8 cellular contexts compared by ENCODE assay signal in the genomic region with DNA sequence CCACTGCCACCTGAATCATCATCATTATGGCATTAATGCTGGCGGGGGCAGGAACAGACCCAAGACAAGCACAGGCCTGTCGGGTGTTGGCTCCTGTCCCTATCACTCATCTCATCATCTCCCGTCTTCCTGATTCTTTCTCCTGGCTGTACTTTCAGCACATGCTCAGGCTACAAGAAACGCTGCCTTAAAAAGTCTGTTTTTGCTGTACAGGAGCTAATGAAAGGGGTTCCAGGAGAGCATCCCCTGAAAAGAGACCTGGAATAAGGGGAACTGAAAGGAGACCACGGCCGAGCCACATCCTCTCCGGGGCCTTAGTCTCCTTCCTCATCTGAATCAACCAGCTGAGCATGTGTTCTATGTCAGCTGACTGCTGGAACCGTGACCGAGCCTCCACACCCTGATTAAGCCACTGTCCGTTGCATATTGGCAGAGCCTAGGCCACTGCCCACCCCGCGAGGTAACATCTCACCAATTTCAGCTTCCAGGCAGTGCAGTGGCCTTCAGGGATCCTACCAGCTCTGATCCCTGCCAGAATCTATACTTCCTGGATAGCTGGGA.
DNase-seq lines count a peak whose midpoint lies in the region; ATAC-seq, FAIRE-seq and TF ChIP-seq lines count a peak whose summit lies in the region.

No MANE protein-coding gene starts in this region.

- H3K4me1 Mint-ChIP-seq in activated CD8-positive, alpha-beta T cell treated with anti-CD3 and anti-CD28 coated beads for 36 hours (ENCODE audit: low read depth), result peaks cover 70% of the 10 kb centered on the region
- H3K4me1 Mint-ChIP-seq in effector memory CD8-positive, alpha-beta T cell (ENCODE audit: low read depth in 2 of 2), result peaks cover 16 to 23% of the 10 kb centered on the region in 2 donors

- H3K4me3 ChIP-seq in keratinocyte (ENCODE audit: control insufficient read depth in 2 of 3, extremely low read depth in 1 of 3, insufficient read depth in 2 of 3, low read depth in 1 of 3, low read length in 3 of 3), result peak overlapping the region in 1 of 3 experiments; percentile 43

- H3K79me2 ChIP-seq in keratinocyte (ENCODE audit: control insufficient read depth, insufficient read depth, low read length), result no peaks in the 10 kb centered on the region

- DNase-seq in GF-D8 (lab: John Stamatoyannopoulos, UW), result peak; percentile 31
- DNase-seq in activated CD8-positive, alpha-beta T cell treated with anti-CD3 and anti-CD28 coated beads for 36 hours, result peak; percentile 46
- DNase-seq in keratinocyte (ENCODE audit: low read depth, low spot score), result peak; percentile 41
- peak; percentile 75 for DNase-seq in superior temporal gyrus (ENCODE audit: extremely low spot score)
- DNase-seq in stimulated activated CD4-positive, alpha-beta T cell treated with anti-CD3 and anti-CD28 coated beads, Interleukin-2, amount 100 ng/mL, for 24 hours, result no peak
- no peak for DNase-seq in effector memory CD8-positive, alpha-beta T cell

- peak overlapping the region; percentile 89 for H3K27ac Mint-ChIP-seq in activated CD8-positive, alpha-beta T cell treated with anti-CD3 and anti-CD28 coated beads for 36 hours
- H3K27ac Mint-ChIP-seq in effector memory CD8-positive, alpha-beta T cell, result peak overlapping the region in 1 of 2 donors; percentile 93

- H3K36me3 Mint-ChIP-seq in activated CD8-positive, alpha-beta T cell treated with anti-CD3 and anti-CD28 coated beads for 36 hours (ENCODE audit: low read depth), result peaks cover 55% of the 10 kb centered on the region
- peaks cover 11% of the 10 kb centered on the region for H3K36me3 Mint-ChIP-seq in effector memory CD8-positive, alpha-beta T cell (ENCODE audit: insufficient read depth)

- peak overlapping the region; percentile 64 for H3K9ac ChIP-seq in keratinocyte (ENCODE audit: control insufficient read depth, extremely low read depth, insufficient read depth, low read length)

- intact Hi-C loops in activated CD8-positive, alpha-beta T cell treated with anti-CD3 and anti-CD28 coated beads for 36 hours (cut with micrococcal nuclease), result loop anchor here (5.0 to 10.0 kb wide), 2 partner anchors 33 to 246 kb away; no protein-coding TSS in a partner anchor

- H3K27me3 Mint-ChIP-seq in activated CD8-positive, alpha-beta T cell treated with anti-CD3 and anti-CD28 coated beads for 36 hours, result no peaks in the 10 kb centered on the region
- H3K27me3 Mint-ChIP-seq in effector memory CD8-positive, alpha-beta T cell, result no peaks in the 10 kb centered on the region

- POLR2A ChIA-PET in activated CD8-positive, alpha-beta T cell treated with anti-CD3 and anti-CD28 coated beads for 36 hours (lab: Charles Lee), result interaction anchor here (0.9 to 1.8 kb wide), 3 partner anchors 12 to 59 kb away, joined by 3 to 5 read pairs (median 3); no protein-coding TSS in a partner anchor

- ATAC-seq in GM19463 (IDR thresholded peaks at IDR 0.05; ENCODE audit: unreplicated experiment) (peak; percentile 66), HG03521 (IDR thresholded peaks at IDR 0.05; ENCODE audit: unreplicated experiment) (peak; percentile 79)
- ATAC-seq in activated CD8-positive, alpha-beta T cell treated with anti-CD3 and anti-CD28 coated beads for 36 hours, result no peak
- no peak for ATAC-seq in effector memory CD8-positive, alpha-beta T cell (replicated peaks)

- no peaks in the 10 kb centered on the region for H4K20me1 ChIP-seq in keratinocyte (ENCODE audit: control insufficient read depth, extremely low read depth, insufficient read depth, low read length)

- no peak for TF ChIP-seq CTCF in activated CD8-positive, alpha-beta T cell treated with anti-CD3 and anti-CD28 coated beads for 36 hours (IDR thresholded peaks at IDR 0.05)
- no peak for TF ChIP-seq CTCF in keratinocyte (optimal IDR thresholded peaks at IDR 0.05 in 1 of 3, IDR thresholded peaks at IDR 0.05 in 1 of 3, conservative IDR thresholded peaks at IDR 0.05 in 1 of 3; ENCODE audit: extremely low read depth in 1 of 3, insufficient read depth in 2 of 3, low read length in 3 of 3)

- no peaks in the 10 kb centered on the region for H3K27me3 ChIP-seq in keratinocyte (ENCODE audit: control insufficient read depth, extremely low read depth, insufficient read depth, low read length)

- no peak overlapping the region for H3K4me3 Mint-ChIP-seq in activated CD8-positive, alpha-beta T cell treated with anti-CD3 and anti-CD28 coated beads for 36 hours
- H3K4me3 Mint-ChIP-seq in effector memory CD8-positive, alpha-beta T cell, result peak overlapping the region in 1 of 2 donors; percentile 17

- H3K36me3 ChIP-seq in keratinocyte (ENCODE audit: control insufficient read depth in 2 of 2, extremely low read depth in 1 of 2, insufficient read depth in 2 of 2, low read length in 2 of 2), result no peaks in the 10 kb centered on the region

- peak; percentile 99 for FAIRE-seq in keratinocyte (lab: Jason Lieb, UNC)

- dilution Hi-C loops in keratinocyte (cut with MboI; ENCODE audit: extremely low pct_ligation_motif_present, low sequenced_read_pairs), result no loop called here

- H3K27ac ChIP-seq in keratinocyte (ENCODE audit: control insufficient read depth, insufficient read depth, low read length), result peak overlapping the region; percentile 56

- CTCF ChIA-PET in activated CD8-positive, alpha-beta T cell treated with anti-CD3 and anti-CD28 coated beads for 36 hours (lab: Charles Lee), result interaction anchor here (1.0 to 4.1 kb wide), 8 partner anchors 7 to 97 kb away, joined by 3 to 26 read pairs (median 7); no protein-coding TSS in a partner anchor

- H3K9me3 ChIP-seq in keratinocyte (ENCODE audit: control insufficient read depth, low read depth, low read length), result no peaks in the 10 kb centered on the region

- peaks cover 3% of the 10 kb centered on the region for H3K9me1 ChIP-seq in keratinocyte (ENCODE audit: control insufficient read depth, extremely low read depth, insufficient read depth, low read length)

- peaks cover 12% of the 10 kb centered on the region for H3K4me1 ChIP-seq in keratinocyte (ENCODE audit: control insufficient read depth, extremely low read depth, insufficient read depth, low read length)

- H3K4me2 ChIP-seq in keratinocyte (ENCODE audit: control insufficient read depth, extremely low read depth, insufficient read depth, low read depth, low read length), result peak overlapping the region; percentile 52

- H3K9me3 Mint-ChIP-seq in activated CD8-positive, alpha-beta T cell treated with anti-CD3 and anti-CD28 coated beads for 36 hours, result no peaks in the 10 kb centered on the region
- H3K9me3 Mint-ChIP-seq in effector memory CD8-positive, alpha-beta T cell, result no peaks in the 10 kb centered on the region

- H2AFZ ChIP-seq in keratinocyte (ENCODE audit: control insufficient read depth, low read length), result peak overlapping the region; percentile 84

Comparison
In these comparisons a context has a peak if more than half of its experiments do, and no peak if none do; other contexts are left out.
1. DNase-seq: peak in GF-D8 (single experiment), activated CD8-positive, alpha-beta T cell treated with anti-CD3 and anti-CD28 coated beads for 36 hours (single experiment), keratinocyte (single experiment) and superior temporal gyrus (single experiment); none in stimulated activated CD4-positive, alpha-beta T cell treated with anti-CD3 and anti-CD28 coated beads, Interleukin-2, amount 100 ng/mL, for 24 hours (0 of 2) and effector memory CD8-positive, alpha-beta T cell (0 of 3).
2. ATAC-seq: peak in GM19463 (single experiment) and HG03521 (single experiment); none in activated CD8-positive, alpha-beta T cell treated with anti-CD3 and anti-CD28 coated beads for 36 hours (single experiment) and effector memory CD8-positive, alpha-beta T cell (single experiment).